ENCODE assay signal across 2 cellular contexts in the genomic region with DNA sequence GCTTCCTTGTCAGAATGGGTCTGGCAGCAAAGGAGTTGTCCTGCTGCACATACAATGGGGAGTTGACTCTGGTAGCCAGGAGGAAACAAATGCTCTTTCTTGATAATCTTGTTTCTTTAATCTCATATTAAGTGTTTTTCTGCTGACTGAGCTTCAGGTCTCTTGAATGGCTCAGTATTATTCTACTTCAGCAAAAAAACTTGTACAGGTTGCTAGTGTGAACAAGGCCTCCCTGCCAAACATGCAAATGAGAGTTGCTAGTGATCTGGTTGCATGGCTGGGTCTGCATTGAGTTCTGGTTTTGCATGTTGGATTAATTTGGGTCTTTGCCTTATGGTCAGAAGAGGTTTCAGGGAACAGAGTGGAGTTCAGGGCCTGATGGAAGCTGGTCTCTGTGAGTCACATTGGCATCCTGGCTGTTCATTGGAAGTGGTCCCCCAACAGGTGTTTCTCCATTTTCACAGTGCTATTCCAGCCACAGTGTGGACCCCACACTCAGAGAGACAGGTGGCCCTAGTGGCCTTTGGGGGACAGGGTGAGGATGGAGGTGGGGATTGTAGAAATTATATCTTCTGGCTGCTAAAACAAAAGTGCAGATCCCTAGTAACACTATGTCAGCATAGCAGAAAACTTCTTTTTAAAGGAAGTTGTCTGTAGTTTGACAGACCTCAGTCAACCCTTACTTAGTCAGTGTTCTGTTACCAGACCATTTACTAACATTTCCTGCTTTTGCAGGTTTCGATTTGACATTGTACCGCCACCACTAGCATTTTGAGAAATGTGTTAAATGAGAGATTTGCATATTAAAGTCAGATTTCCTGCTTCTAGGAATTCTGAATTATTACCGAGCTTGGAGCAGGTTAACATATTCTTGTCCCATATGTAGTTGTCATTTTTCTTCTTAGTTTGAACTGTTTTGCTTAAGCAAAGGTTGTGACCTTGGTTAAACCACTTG.
TF ChIP-seq lines count a peak whose summit lies in the region.

No MANE protein-coding gene starts in this region.

TF ChIP-seq in GM23338, 12 proteins besides CTCF, POLR2A, EP300 and RAD21 (continued from another document):
- TF ChIP-seq, protein P1, sequence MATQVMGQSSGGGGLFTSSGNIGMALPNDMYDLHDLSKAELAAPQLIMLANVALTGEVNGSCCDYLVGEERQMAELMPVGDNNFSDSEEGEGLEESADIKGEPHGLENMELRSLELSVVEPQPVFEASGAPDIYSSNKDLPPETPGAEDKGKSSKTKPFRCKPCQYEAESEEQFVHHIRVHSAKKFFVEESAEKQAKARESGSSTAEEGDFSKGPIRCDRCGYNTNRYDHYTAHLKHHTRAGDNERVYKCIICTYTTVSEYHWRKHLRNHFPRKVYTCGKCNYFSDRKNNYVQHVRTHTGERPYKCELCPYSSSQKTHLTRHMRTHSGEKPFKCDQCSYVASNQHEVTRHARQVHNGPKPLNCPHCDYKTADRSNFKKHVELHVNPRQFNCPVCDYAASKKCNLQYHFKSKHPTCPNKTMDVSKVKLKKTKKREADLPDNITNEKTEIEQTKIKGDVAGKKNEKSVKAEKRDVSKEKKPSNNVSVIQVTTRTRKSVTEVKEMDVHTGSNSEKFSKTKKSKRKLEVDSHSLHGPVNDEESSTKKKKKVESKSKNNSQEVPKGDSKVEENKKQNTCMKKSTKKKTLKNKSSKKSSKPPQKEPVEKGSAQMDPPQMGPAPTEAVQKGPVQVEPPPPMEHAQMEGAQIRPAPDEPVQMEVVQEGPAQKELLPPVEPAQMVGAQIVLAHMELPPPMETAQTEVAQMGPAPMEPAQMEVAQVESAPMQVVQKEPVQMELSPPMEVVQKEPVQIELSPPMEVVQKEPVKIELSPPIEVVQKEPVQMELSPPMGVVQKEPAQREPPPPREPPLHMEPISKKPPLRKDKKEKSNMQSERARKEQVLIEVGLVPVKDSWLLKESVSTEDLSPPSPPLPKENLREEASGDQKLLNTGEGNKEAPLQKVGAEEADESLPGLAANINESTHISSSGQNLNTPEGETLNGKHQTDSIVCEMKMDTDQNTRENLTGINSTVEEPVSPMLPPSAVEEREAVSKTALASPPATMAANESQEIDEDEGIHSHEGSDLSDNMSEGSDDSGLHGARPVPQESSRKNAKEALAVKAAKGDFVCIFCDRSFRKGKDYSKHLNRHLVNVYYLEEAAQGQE (IDR thresholded peaks at IDR 0.05; ENCODE audit: unreplicated experiment) = no peak
- TF ChIP-seq JUNB (IDR thresholded peaks at IDR 0.05; ENCODE audit: unreplicated experiment) = no peak
- TF ChIP-seq, protein P2, sequence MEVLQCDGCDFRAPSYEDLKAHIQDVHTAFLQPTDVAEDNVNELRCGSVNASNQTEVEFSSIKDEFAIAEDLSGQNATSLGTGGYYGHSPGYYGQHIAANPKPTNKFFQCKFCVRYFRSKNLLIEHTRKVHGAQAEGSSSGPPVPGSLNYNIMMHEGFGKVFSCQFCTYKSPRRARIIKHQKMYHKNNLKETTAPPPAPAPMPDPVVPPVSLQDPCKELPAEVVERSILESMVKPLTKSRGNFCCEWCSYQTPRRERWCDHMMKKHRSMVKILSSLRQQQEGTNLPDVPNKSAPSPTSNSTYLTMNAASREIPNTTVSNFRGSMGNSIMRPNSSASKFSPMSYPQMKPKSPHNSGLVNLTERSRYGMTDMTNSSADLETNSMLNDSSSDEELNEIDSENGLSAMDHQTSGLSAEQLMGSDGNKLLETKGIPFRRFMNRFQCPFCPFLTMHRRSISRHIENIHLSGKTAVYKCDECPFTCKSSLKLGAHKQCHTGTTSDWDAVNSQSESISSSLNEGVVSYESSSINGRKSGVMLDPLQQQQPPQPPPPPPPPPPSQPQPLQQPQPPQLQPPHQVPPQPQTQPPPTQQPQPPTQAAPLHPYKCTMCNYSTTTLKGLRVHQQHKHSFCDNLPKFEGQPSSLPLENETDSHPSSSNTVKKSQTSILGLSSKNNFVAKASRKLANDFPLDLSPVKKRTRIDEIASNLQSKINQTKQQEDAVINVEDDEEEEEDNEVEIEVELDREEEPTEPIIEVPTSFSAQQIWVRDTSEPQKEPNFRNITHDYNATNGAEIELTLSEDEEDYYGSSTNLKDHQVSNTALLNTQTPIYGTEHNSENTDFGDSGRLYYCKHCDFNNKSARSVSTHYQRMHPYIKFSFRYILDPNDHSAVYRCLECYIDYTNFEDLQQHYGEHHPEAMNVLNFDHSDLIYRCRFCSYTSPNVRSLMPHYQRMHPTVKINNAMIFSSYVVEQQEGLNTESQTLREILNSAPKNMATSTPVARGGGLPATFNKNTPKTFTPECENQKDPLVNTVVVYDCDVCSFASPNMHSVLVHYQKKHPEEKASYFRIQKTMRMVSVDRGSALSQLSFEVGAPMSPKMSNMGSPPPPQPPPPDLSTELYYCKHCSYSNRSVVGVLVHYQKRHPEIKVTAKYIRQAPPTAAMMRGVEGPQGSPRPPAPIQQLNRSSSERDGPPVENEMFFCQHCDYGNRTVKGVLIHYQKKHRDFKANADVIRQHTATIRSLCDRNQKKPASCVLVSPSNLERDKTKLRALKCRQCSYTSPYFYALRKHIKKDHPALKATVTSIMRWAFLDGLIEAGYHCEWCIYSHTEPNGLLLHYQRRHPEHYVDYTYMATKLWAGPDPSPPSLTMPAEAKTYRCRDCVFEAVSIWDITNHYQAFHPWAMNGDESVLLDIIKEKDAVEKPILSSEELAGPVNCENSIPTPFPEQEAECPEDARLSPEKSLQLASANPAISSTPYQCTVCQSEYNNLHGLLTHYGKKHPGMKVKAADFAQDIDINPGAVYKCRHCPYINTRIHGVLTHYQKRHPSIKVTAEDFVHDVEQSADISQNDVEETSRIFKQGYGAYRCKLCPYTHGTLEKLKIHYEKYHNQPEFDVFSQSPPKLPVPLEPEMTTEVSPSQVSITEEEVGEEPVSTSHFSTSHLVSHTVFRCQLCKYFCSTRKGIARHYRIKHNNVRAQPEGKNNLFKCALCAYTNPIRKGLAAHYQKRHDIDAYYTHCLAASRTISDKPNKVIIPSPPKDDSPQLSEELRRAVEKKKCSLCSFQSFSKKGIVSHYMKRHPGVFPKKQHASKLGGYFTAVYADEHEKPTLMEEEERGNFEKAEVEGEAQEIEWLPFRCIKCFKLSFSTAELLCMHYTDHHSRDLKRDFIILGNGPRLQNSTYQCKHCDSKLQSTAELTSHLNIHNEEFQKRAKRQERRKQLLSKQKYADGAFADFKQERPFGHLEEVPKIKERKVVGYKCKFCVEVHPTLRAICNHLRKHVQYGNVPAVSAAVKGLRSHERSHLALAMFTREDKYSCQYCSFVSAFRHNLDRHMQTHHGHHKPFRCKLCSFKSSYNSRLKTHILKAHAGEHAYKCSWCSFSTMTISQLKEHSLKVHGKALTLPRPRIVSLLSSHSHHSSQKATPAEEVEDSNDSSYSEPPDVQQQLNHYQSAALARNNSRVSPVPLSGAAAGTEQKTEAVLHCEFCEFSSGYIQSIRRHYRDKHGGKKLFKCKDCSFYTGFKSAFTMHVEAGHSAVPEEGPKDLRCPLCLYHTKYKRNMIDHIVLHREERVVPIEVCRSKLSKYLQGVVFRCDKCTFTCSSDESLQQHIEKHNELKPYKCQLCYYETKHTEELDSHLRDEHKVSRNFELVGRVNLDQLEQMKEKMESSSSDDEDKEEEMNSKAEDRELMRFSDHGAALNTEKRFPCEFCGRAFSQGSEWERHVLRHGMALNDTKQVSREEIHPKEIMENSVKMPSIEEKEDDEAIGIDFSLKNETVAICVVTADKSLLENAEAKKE (CRISPR knock-in tag; IDR thresholded peaks at IDR 0.05) = no peak

TF ChIP-seq in WTC11, 78 proteins besides CTCF, POLR2A, EP300 and RAD21 (continued from another document):
- TF ChIP-seq, protein P3, sequence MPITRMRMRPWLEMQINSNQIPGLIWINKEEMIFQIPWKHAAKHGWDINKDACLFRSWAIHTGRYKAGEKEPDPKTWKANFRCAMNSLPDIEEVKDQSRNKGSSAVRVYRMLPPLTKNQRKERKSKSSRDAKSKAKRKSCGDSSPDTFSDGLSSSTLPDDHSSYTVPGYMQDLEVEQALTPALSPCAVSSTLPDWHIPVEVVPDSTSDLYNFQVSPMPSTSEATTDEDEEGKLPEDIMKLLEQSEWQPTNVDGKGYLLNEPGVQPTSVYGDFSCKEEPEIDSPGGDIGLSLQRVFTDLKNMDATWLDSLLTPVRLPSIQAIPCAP (CRISPR knock-in tag; IDR thresholded peaks at IDR 0.05) = no peak
- no peak for TF ChIP-seq NFYB (CRISPR knock-in tag; conservative IDR thresholded peaks at IDR 0.05; ENCODE audit: low read depth)
- no peak for TF ChIP-seq CREB1 (CRISPR knock-in tag; IDR thresholded peaks at IDR 0.05)
- TF ChIP-seq ZNF317 (CRISPR knock-in tag; IDR thresholded peaks at IDR 0.05; ENCODE audit: borderline replicate concordance, low read depth) = no peak
- no peak for TF ChIP-seq GRHL2 (CRISPR knock-in tag; IDR thresholded peaks at IDR 0.05; ENCODE audit: insufficient replicate concordance, severe bottlenecking)
- TF ChIP-seq, protein P4, sequence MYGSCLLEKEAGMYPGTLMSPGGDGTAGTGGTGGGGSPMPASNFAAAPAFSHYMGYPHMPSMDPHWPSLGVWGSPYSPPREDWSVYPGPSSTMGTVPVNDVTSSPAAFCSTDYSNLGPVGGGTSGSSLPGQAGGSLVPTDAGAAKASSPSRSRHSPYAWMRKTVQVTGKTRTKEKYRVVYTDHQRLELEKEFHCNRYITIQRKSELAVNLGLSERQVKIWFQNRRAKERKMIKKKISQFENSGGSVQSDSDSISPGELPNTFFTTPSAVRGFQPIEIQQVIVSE (CRISPR knock-in tag; IDR thresholded peaks at IDR 0.05; ENCODE audit: borderline replicate concordance) = no peak
- TF ChIP-seq, protein P5, sequence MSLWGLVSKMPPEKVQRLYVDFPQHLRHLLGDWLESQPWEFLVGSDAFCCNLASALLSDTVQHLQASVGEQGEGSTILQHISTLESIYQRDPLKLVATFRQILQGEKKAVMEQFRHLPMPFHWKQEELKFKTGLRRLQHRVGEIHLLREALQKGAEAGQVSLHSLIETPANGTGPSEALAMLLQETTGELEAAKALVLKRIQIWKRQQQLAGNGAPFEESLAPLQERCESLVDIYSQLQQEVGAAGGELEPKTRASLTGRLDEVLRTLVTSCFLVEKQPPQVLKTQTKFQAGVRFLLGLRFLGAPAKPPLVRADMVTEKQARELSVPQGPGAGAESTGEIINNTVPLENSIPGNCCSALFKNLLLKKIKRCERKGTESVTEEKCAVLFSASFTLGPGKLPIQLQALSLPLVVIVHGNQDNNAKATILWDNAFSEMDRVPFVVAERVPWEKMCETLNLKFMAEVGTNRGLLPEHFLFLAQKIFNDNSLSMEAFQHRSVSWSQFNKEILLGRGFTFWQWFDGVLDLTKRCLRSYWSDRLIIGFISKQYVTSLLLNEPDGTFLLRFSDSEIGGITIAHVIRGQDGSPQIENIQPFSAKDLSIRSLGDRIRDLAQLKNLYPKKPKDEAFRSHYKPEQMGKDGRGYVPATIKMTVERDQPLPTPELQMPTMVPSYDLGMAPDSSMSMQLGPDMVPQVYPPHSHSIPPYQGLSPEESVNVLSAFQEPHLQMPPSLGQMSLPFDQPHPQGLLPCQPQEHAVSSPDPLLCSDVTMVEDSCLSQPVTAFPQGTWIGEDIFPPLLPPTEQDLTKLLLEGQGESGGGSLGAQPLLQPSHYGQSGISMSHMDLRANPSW (CRISPR knock-in tag; conservative IDR thresholded peaks at IDR 0.05; ENCODE audit: low read depth) = no peak
- no peak for TF ChIP-seq GABPB1 (CRISPR knock-in tag; IDR thresholded peaks at IDR 0.05)
